ENCODE assay signal across 23 cellular contexts in the genomic region with DNA sequence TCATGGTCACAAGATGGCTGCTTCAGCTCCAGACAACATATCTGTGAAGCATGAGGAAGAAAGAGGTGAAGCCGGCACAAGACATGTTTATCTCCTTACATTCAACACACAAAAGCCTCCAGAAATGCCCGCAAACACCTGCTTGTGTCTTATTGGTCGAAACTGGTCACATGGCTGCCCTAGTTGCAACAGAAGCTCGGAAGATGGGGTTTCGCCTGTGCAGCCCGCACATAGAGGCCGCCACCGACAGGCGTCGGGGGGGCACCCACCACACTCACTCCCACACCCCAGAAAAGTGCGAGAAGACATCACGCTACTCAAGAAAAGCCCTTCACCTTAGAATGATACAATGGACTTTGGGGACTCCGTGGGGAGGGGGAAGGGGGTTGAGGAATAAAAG.
"Had no signal": no experiment of that assay in that cellular context is flagged by ENCODE, and none has a peak within 500 bp of the region (broad histone marks: within the 10 kb centered on the region; RNA-seq: fewer than 3 reads in every experiment).

No MANE protein-coding gene starts in this region.

- H3K36me3 Mint-ChIP-seq: memory B cell, natural killer cell had no signal

- H3K27ac ChIP-seq: gastrocnemius medialis, lower lobe of right lung, neutrophil, parathyroid adenoma, suprapubic skin, thyroid gland had no signal

- H3K4me3 ChIP-seq: gastrocnemius medialis, lower lobe of right lung, smooth muscle cell, suprapubic skin, thyroid gland had no signal

- H3K27me3 ChIP-seq: gastrocnemius medialis, neutrophil, suprapubic skin, thyroid gland had no signal

- H2AFZ ChIP-seq: parathyroid adenoma had no signal

- H3K4me1 Mint-ChIP-seq: memory B cell; natural killer cell; stimulated activated naive CD8-positive, alpha-beta T cell treated with anti-CD3 and anti-CD28 coated beads, Interleukin-15, amount 100 ng/mL, for 72 hours had no signal

- ATAC-seq: gastrocnemius medialis; left ventricle myocardium superior; lower lobe of right lung; natural killer cell; sciatic nerve; stimulated activated naive CD8-positive, alpha-beta T cell treated with anti-CD3 and anti-CD28 coated beads, Interleukin-15, amount 100 ng/mL, for 72 hours had no signal

- H3K4me1 ChIP-seq: gastrocnemius medialis, lower lobe of right lung, parathyroid adenoma, suprapubic skin, thyroid gland had no signal

- H3K4me2 ChIP-seq: smooth muscle cell had no signal

- H3K27ac Mint-ChIP-seq: memory B cell; natural killer cell; progenitor cell of endocrine pancreas; stimulated activated naive CD8-positive, alpha-beta T cell treated with anti-CD3 and anti-CD28 coated beads, Interleukin-15, amount 100 ng/mL, for 72 hours had no signal

- H3K9ac ChIP-seq: parathyroid adenoma had no signal

- H3K27me3 Mint-ChIP-seq: stimulated activated naive CD8-positive, alpha-beta T cell treated with anti-CD3 and anti-CD28 coated beads, Interleukin-15, amount 100 ng/mL, for 72 hours had no signal

- H3K79me2 ChIP-seq: parathyroid adenoma had no signal

- H3K4me3 Mint-ChIP-seq: memory B cell; natural killer cell; stimulated activated naive CD8-positive, alpha-beta T cell treated with anti-CD3 and anti-CD28 coated beads, Interleukin-15, amount 100 ng/mL, for 72 hours had no signal

- FAIRE-seq: keratinocyte, urothelium cell line had no signal

- DNase-seq: cortex of kidney; foreskin fibroblast; gastrocnemius medialis; left ventricle myocardium superior; lower lobe of right lung; natural killer cell; stimulated activated CD4-positive, alpha-beta T cell treated with anti-CD3 and anti-CD28 coated beads, Interleukin-12 subunit alpha, Interleukin-12 subunit beta, amount 100 ng/mL, for 4 hours; stimulated activated CD4-positive, alpha-beta T cell treated with anti-CD3 and anti-CD28 coated beads, Interleukin-1b, Interleukin-23, amount 100 ng/mL, for 48 hours; stimulated activated CD4-positive, alpha-beta T cell treated with anti-CD3 and anti-CD28 coated beads, Interleukin-4, amount 100 ng/mL, for 1 hour; stimulated activated CD8-positive, alpha-beta memory T cell treated with anti-CD3 and anti-CD28 coated beads, Interleukin-4, amount 100 ng/mL, for 48 hours; stimulated activated naive CD4-positive, alpha-beta T cell; stimulated activated naive CD8-positive, alpha-beta T cell treated with anti-CD3 and anti-CD28 coated beads, Interleukin-15, amount 100 ng/mL, for 72 hours; thyroid gland; trophoblast cell had no signal

- H3K9me3 ChIP-seq: gastrocnemius medialis, lower lobe of right lung, neutrophil, suprapubic skin, thyroid gland had no signal

- H3K9me3 Mint-ChIP-seq: memory B cell; natural killer cell; stimulated activated naive CD8-positive, alpha-beta T cell treated with anti-CD3 and anti-CD28 coated beads, Interleukin-15, amount 100 ng/mL, for 72 hours had no signal

- H3K36me3 ChIP-seq: gastrocnemius medialis, lower lobe of right lung, neutrophil, suprapubic skin, thyroid gland had no signal
